ENCODE assay signal across 1 cellular context in genomic region chr17:55286681-55287589, GRCh38.
A peak's percentile ranks its signal among the peaks of the same experiment; 100 is the strongest.
TF ChIP-seq lines count a peak whose summit lies in the region.

No MANE protein-coding gene starts in this region.

TF ChIP-seq in HepG2, 621 proteins besides CTCF, POLR2A, EP300 and RAD21 (continued from another document and continues in another):
- peak; percentile 53; the same call in 1 of the 2 replicates for TF ChIP-seq ARID4A (CRISPR knock-in tag; IDR thresholded peaks at IDR 0.05; ENCODE audit: borderline replicate concordance)
- TF ChIP-seq HINFP (CRISPR knock-in tag; IDR thresholded peaks at IDR 0.05; ENCODE audit: low read depth) = no peak
- peak; percentile 98 for TF ChIP-seq TBX2 (CRISPR knock-in tag; IDR thresholded peaks at IDR 0.05; ENCODE audit: borderline replicate concordance)
- TF ChIP-seq KMT2A (CRISPR knock-in tag; IDR thresholded peaks at IDR 0.05) = peak; percentile 32; the same call in 1 of the 2 replicates
- TF ChIP-seq NONO (IDR thresholded peaks at IDR 0.05) = no peak
- TF ChIP-seq NONO (CRISPR knock-in tag; conservative IDR thresholded peaks at IDR 0.05) = peak; percentile 89
- no peak for TF ChIP-seq ZNF468 (CRISPR knock-in tag; IDR thresholded peaks at IDR 0.05)
- TF ChIP-seq TBX3 (IDR thresholded peaks at IDR 0.05; ENCODE audit: borderline replicate concordance) = peak; percentile 90; the same call in 1 of the 2 replicates
- peak; percentile 99 for TF ChIP-seq FOXJ3 (CRISPR knock-in tag; IDR thresholded peaks at IDR 0.05; ENCODE audit: borderline replicate concordance)
- TF ChIP-seq SP140L (CRISPR knock-in tag; IDR thresholded peaks at IDR 0.05; ENCODE audit: borderline replicate concordance) = 0 out of 2 replicates have a peak, but pooled peaks have one; percentile 68
- no peak for TF ChIP-seq ZNF570 (CRISPR knock-in tag; IDR thresholded peaks at IDR 0.05; ENCODE audit: borderline replicate concordance)
- peak; percentile 81 for TF ChIP-seq HDAC1 (CRISPR knock-in tag; IDR thresholded peaks at IDR 0.05)
- peak; percentile 69; the same call in 1 of the 2 replicates for TF ChIP-seq SMYD3 (CRISPR knock-in tag; IDR thresholded peaks at IDR 0.05)
- peak; percentile 94 for TF ChIP-seq ZNF607 (CRISPR knock-in tag; IDR thresholded peaks at IDR 0.05; ENCODE audit: borderline replicate concordance)
- peak; percentile 74; the same call in 1 of the 2 replicates for TF ChIP-seq TFAP4 (IDR thresholded peaks at IDR 0.05; ENCODE audit: borderline replicate concordance, low read depth)
- no peak; the same call in 1 of the 2 replicates for TF ChIP-seq SMARCC2 (IDR thresholded peaks at IDR 0.05)
- peak; percentile 88 for TF ChIP-seq SKIL (CRISPR knock-in tag; IDR thresholded peaks at IDR 0.05; ENCODE audit: borderline replicate concordance)
- no peak for TF ChIP-seq ZNF224 (CRISPR knock-in tag; IDR thresholded peaks at IDR 0.05)
- TF ChIP-seq PHF20 (CRISPR knock-in tag; IDR thresholded peaks at IDR 0.05) = no peak
- 0 out of 2 replicates have a peak, but pooled peaks have one; percentile 34 for TF ChIP-seq ZNF234 (CRISPR knock-in tag; conservative IDR thresholded peaks at IDR 0.05)
- TF ChIP-seq GMEB2 (CRISPR knock-in tag; IDR thresholded peaks at IDR 0.05; ENCODE audit: low read depth) = 0 out of 2 replicates have a peak, but pooled peaks have one; percentile 10
- TF ChIP-seq ZNF550 (CRISPR knock-in tag; IDR thresholded peaks at IDR 0.05; ENCODE audit: borderline replicate concordance) = no peak
- no peak for TF ChIP-seq IKZF1 (IDR thresholded peaks at IDR 0.05)
- peak; percentile 90 for TF ChIP-seq RCOR2 (CRISPR knock-in tag; IDR thresholded peaks at IDR 0.05)
- peak; percentile 62; the same call in 1 of the 2 replicates for TF ChIP-seq E2F1 (CRISPR knock-in tag; IDR thresholded peaks at IDR 0.05)
- peak; percentile 100 for TF ChIP-seq TCF7 (IDR thresholded peaks at IDR 0.05; ENCODE audit: low read depth)
- no peak for TF ChIP-seq PRPF4 (IDR thresholded peaks at IDR 0.05; ENCODE audit: low read depth, low read length, poor library complexity, severe bottlenecking)
- peak; percentile 84 for TF ChIP-seq ZMAT3 (CRISPR knock-in tag; conservative IDR thresholded peaks at IDR 0.05)
- peak; percentile 84 for TF ChIP-seq KLF12 (CRISPR knock-in tag; IDR thresholded peaks at IDR 0.05; ENCODE audit: borderline replicate concordance)
- no peak for TF ChIP-seq MTF1 (CRISPR knock-in tag; IDR thresholded peaks at IDR 0.05)
- TF ChIP-seq ZNF775 (CRISPR knock-in tag; IDR thresholded peaks at IDR 0.05; ENCODE audit: borderline replicate concordance) = 0 out of 2 replicates have a peak, but pooled peaks have one; percentile 15
- no peak for TF ChIP-seq RELA (CRISPR knock-in tag; IDR thresholded peaks at IDR 0.05)
- peak; percentile 97 for TF ChIP-seq NFKBIZ (CRISPR knock-in tag; IDR thresholded peaks at IDR 0.05)
- peak; percentile 99 for TF ChIP-seq MEF2D (CRISPR knock-in tag; IDR thresholded peaks at IDR 0.05)
- 0 out of 2 replicates have a peak, but pooled peaks have one; percentile 27 for TF ChIP-seq HNRNPUL1 (IDR thresholded peaks at IDR 0.05; ENCODE audit: low read depth, low read length)
- peak; percentile 78; the same call in 1 of the 2 replicates for TF ChIP-seq ZNF451 (CRISPR knock-in tag; IDR thresholded peaks at IDR 0.05)
- peak; percentile 66; the same call in 1 of the 2 replicates for TF ChIP-seq ARNT2 (CRISPR knock-in tag; IDR thresholded peaks at IDR 0.05; ENCODE audit: low read depth)
- TF ChIP-seq MTA3 (CRISPR knock-in tag; IDR thresholded peaks at IDR 0.05) = no peak
- peak; percentile 77 for TF ChIP-seq HIC2 (CRISPR knock-in tag; IDR thresholded peaks at IDR 0.05; ENCODE audit: low read depth)
- no peak; the same call in 1 of the 2 replicates for TF ChIP-seq ZNF792 (CRISPR knock-in tag; IDR thresholded peaks at IDR 0.05)
- peak; percentile 100 for TF ChIP-seq ATF2 (CRISPR knock-in tag; IDR thresholded peaks at IDR 0.05)
- peak; percentile 58; the same call in 1 of the 2 replicates for TF ChIP-seq ZBED4 (CRISPR knock-in tag; IDR thresholded peaks at IDR 0.05; ENCODE audit: borderline replicate concordance)
